ENCODE assay signal across 1 cellular context in the genomic region with DNA sequence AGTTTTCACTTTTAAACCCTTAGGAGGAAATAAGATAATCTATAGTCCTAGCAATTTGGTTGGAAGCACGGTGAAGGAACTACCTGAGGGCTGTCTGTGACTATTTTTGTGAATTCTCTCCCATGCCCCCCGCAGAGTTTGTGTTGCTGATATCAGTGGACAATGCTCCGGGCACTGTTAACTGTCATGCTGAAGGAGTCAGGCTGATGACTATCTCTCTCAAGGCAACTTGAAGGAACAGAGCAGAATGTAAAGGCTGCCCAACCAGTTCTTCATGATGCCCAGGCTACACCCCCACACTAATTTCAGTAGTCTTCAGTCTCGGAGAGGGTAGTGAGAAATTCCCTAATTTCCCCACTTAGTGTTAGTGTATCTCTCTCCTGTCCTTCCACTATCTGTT.
TF ChIP-seq lines count a peak whose summit lies in the region.

No MANE protein-coding gene starts in this region.

TF ChIP-seq in SK-N-SH, 30 proteins besides CTCF, POLR2A, EP300 and RAD21 (continued from another document):
- TF ChIP-seq MXI1 (IDR thresholded peaks at IDR 0.05; ENCODE audit: low read depth, low read length): no peak
- TF ChIP-seq CHD2 (IDR thresholded peaks at IDR 0.05; ENCODE audit: low read length, partially characterized antibody): no peak
- no peak for TF ChIP-seq YY1 (IDR thresholded peaks at IDR 0.05; ENCODE audit: low read depth)
